13 cellular contexts compared by ENCODE assay signal in the genomic region with DNA sequence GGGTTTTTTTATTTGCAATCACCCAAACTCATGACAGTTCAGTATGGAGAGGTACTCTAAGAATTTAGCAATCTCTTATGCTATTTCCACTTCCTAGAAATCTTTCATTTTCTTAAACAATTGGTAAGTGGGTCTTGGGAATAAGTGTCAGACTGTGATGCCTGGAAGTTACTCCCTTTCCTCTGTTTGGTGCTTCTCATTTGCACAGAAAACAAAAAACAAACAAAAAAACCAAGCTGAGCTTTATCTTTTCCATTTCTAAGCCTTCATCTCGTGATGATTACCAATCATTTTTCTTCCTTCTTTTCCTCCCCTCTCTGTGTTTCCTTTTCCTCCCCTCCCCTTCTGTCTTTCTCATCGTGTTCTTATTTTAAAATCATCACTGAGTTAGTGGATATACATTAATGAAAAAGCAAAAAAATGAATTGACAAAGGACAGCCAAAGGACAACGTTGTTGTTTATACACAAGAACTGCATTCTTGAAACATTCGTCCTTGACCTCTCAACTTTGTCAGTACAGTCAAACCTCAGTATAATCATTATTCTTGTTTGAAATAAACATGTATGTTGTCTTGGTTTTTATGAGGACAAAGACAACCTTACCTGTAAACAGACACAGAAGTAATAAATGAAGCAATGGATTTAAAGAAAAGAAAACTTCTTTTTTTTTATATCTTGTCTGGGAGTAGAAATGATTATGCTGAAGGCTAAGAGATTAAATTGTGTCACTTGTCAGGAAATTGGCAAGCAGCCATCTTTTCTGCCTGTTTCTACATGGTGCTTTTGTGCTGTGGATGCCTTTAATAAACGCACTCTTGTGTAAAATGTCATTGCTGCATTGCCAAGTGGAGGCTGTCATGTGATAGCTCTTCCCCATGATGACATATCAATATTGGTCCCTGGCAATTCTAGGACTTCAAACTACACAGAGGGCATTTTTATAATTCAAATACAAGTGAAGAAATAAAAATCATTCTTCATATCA.
DNase-seq lines count a peak whose midpoint lies in the region; FAIRE-seq and TF ChIP-seq lines count a peak whose summit lies in the region.
"Had no signal": no experiment of that assay in that cellular context is flagged by ENCODE, and none has a peak within 500 bp of the region (broad histone marks: within the 10 kb centered on the region; RNA-seq: fewer than 3 reads in every experiment).

No MANE protein-coding gene starts in this region.

- DNase-seq in D721Med (ENCODE audit: insufficient read length, low spot score) = no peak
- peak; percentile 33 to 85 for DNase-seq in NCI-H2081 (lab: John Stamatoyannopoulos, UW)
- DNase-seq in adrenal gland = peak; percentile 64 to 86 (median 69)
- DNase-seq in medulla oblongata (ENCODE audit: extremely low spot score) = peak; percentile 90
- no peak for DNase-seq in activated gamma-delta T cell (lab: John Stamatoyannopoulos, UW)
- no peak for DNase-seq in NCI-H1930 (lab: John Stamatoyannopoulos, UW)
- no peak for DNase-seq in D341Med (ENCODE audit: low spot score)
- DNase-seq in stomach = no peak
- DNase-seq: AML-193, MM.1S, small intestine had no signal

- no peak overlapping the region for H3K4me3 ChIP-seq in adrenal gland
- H3K4me3 ChIP-seq in stomach = no peak overlapping the region

- TF ChIP-seq CTCF in D721Med (IDR thresholded peaks at IDR 0.05; ENCODE audit: insufficient read depth, missing control alignments) (no peak), adrenal gland (IDR thresholded peaks at IDR 0.05) (no peak), stomach (IDR thresholded peaks at IDR 0.05) (no peak)

- H3K9me3 ChIP-seq in adrenal gland (replicated peaks in 1 of 3) = no peaks in the 10 kb centered on the region
- peaks cover 0 to 2% (median 0%) of the 10 kb centered on the region in 4 donors for H3K9me3 ChIP-seq in stomach

- 17 to 24% (median 19%) methylated on average over 5 of the region's 5 CpGs for WGBS in adrenal gland, 4 donors
- WGBS in stomach, 5 donors = 29 to 38% (median 36%) methylated on average over 5 of the region's 5 CpGs

- intact Hi-C loops in adrenal gland (cut with DNase I) (no loop called here), stomach (cut with DNase I; ENCODE audit: low total_unique reads) (no loop called here)

- H3K4me1 ChIP-seq in adrenal gland (replicated peaks in 1 of 2) (peaks cover 23 to 50% of the 10 kb centered on the region in 2 donors), stomach (no peaks in the 10 kb centered on the region)

- no peaks in the 10 kb centered on the region for H3K36me3 ChIP-seq in adrenal gland (replicated peaks in 1 of 2)
- H3K36me3 ChIP-seq in stomach = no peaks in the 10 kb centered on the region

- H3K27ac ChIP-seq in adrenal gland (peak overlapping the region in 3 of 5 donors; percentile 29 to 62 (median 48)), stomach (no peak overlapping the region)
- H3K27ac ChIP-seq: VCaP had no signal

- FAIRE-seq in D721Med (lab: Jason Lieb, UNC) = peak; percentile 21
- FAIRE-seq: astrocyte, small intestine had no signal

- no peak for TF ChIP-seq EP300 in stomach (IDR thresholded peaks at IDR 0.05)

- H3K27me3 ChIP-seq in adrenal gland (no peaks in the 10 kb centered on the region), stomach (no peaks in the 10 kb centered on the region)

- TF ChIP-seq POLR2A in adrenal gland (IDR thresholded peaks at IDR 0.05) (no peak), stomach (IDR thresholded peaks at IDR 0.05) (no peak)

Comparison
In these comparisons a context has a peak if more than half of its experiments do, and no peak if none do; other contexts are left out.
1. DNase-seq: peak in NCI-H2081 (2 of 2), adrenal gland (7 of 7) and medulla oblongata (single experiment); none in D721Med (single experiment), activated gamma-delta T cell (single experiment), NCI-H1930 (0 of 2), D341Med (single experiment) and stomach (single experiment).
2. H3K27ac ChIP-seq: peak in adrenal gland (3 of 5); none in stomach (0 of 5).